In the genomic region with DNA sequence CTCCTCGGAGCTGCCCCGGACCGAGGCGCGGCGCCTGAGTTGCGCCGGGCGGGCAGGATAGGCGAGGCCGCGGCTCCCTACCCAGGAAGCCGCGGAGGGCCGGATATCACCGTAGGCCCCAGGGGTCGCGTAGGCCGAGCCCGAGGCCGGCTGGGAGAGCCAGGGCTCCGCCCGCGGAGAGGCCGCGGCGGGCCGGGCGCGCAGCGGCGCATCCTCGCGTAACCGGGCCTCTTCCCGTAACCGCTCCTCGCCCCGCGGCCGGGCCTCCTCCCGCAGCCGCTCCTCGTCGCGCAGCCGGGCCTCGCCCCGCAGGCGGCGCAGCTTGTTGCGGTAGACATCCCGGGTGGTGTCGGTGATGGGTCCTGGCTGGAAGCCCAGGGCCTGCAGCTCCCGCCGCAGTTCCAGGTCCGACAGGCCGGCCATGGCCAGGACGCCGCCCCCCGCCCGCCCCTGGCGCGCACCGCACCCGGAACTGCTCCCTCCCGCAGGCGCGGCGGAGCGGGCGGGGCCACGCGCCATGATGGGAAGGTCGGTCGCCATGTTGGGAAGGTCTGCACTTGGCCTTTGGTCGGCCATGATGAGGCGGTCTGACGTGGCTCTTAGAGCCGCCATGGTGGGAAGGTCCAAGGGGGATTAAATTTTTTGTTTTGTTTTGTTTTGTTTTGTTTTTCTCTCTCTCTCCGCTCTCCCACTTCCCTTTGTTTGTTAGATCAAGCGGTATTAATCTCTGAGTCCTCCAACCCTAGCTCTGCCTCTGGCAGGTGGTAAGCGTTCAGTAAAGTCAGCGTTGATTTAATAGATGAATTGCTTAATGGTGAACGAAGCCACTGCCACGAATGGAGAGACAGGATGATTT, we compare ENCODE assay signal across 8 cellular contexts. TPM values are rescaled to one million over a fixed set of nuclear protein-coding genes. Genes with fewer than 3 reads are reported as not detected.
A peak's percentile ranks its signal among the peaks of the same experiment; 100 is the strongest.
DNase-seq lines count a peak whose midpoint lies in the region; ATAC-seq and TF ChIP-seq lines count a peak whose summit lies in the region.

A gene (minus strand): TSS at position 437 of the 856 bp plus-strand sequence. CDS start 14 bp downstream, at position 423.

- H3K36me3 ChIP-seq in cardiac muscle cell = peaks cover 6% of the 10 kb centered on the region
- H3K36me3 ChIP-seq in trophoblast cell (ENCODE audit: control insufficient read depth in 1 of 2, insufficient read depth in 2 of 2, low read length in 2 of 2) = peaks cover 9 to 12% of the 10 kb centered on the region in 2 experiments
- peaks cover 0 to 21% (median 2%) of the 10 kb centered on the region in 3 donors for H3K36me3 ChIP-seq in tibial nerve

- H3K9ac ChIP-seq in trophoblast cell (ENCODE audit: low read length) = peak within 1 kb of the TSS; percentile 87

- peak within 1 kb of the TSS; percentile 57 for H3K18ac ChIP-seq in trophoblast cell (ENCODE audit: low read length)

- H3K4me3 Mint-ChIP-seq in activated naive CD8-positive, alpha-beta T cell treated with anti-CD3 and anti-CD28 coated beads, Interleukin-2, amount 50 U/mL, for 24 hours = peak within 1 kb of the TSS; percentile 93

- H4K91ac ChIP-seq in trophoblast cell (ENCODE audit: low read depth, low read length) = peak within 1 kb of the TSS; percentile 84

- H3K79me1 ChIP-seq in trophoblast cell (ENCODE audit: low read length) = peaks cover 14% of the 10 kb centered on the region

- H2BK120ac ChIP-seq in trophoblast cell (ENCODE audit: insufficient read depth, low read length, poor library complexity) = peak within 1 kb of the TSS; percentile 80

- H3K4me2 ChIP-seq in trophoblast cell (ENCODE audit: low read length) = peak within 1 kb of the TSS; percentile 80

- no peaks in the 10 kb centered on the region for H3K9me3 Mint-ChIP-seq in activated naive CD8-positive, alpha-beta T cell treated with anti-CD3 and anti-CD28 coated beads, Interleukin-2, amount 50 U/mL, for 24 hours

- DNase-seq in GM12865 (ENCODE audit: low read depth) (peak; percentile 95), NCI-H1417 (lab: John Stamatoyannopoulos, UW) (peak; percentile 93 to 95 (median 94)), SW480 (ENCODE audit: low spot score) (peak; percentile 77), cardiac muscle cell (ENCODE audit: low read depth in 1 of 2, low spot score in 1 of 2) (peak; percentile 93 to 97), trophoblast cell (peak; percentile 82 to 96), tibial nerve (ENCODE audit: low spot score in 2 of 2) (peak; percentile 82 to 90)
- peak; percentile 95 for DNase-seq in activated naive CD8-positive, alpha-beta T cell treated with anti-CD3 and anti-CD28 coated beads, Interleukin-2, amount 50 U/mL, for 24 hours

- peaks cover 22% of the 10 kb centered on the region for H3K36me3 Mint-ChIP-seq in activated naive CD8-positive, alpha-beta T cell treated with anti-CD3 and anti-CD28 coated beads, Interleukin-2, amount 50 U/mL, for 24 hours (ENCODE audit: low read depth)

- ATAC-seq in HG02759 (IDR thresholded peaks at IDR 0.05; ENCODE audit: unreplicated experiment) = peak; percentile 82
- peak; percentile 85 for ATAC-seq in activated naive CD8-positive, alpha-beta T cell treated with anti-CD3 and anti-CD28 coated beads, Interleukin-2, amount 50 U/mL, for 24 hours

- H3K4me3 ChIP-seq in GM12865 (ENCODE audit: low read depth, low read length) (peak within 1 kb of the TSS; percentile 51), cardiac muscle cell (peak within 1 kb of the TSS; percentile 69), trophoblast cell (ENCODE audit: low read depth, low read length) (peak within 1 kb of the TSS; percentile 90), tibial nerve (peak within 1 kb of the TSS; percentile 43 to 89 (median 68))

- peak within 1 kb of the TSS; percentile 59 for H3K4ac ChIP-seq in trophoblast cell (ENCODE audit: low read depth, low read length)

- no peaks in the 10 kb centered on the region for H3K27me3 Mint-ChIP-seq in activated naive CD8-positive, alpha-beta T cell treated with anti-CD3 and anti-CD28 coated beads, Interleukin-2, amount 50 U/mL, for 24 hours

- no peak within 1 kb of the TSS for H3K23ac ChIP-seq in trophoblast cell (ENCODE audit: low read length)

- peaks cover 45% of the 10 kb centered on the region for H3K4me1 Mint-ChIP-seq in activated naive CD8-positive, alpha-beta T cell treated with anti-CD3 and anti-CD28 coated beads, Interleukin-2, amount 50 U/mL, for 24 hours

- H2BK5ac ChIP-seq in trophoblast cell (ENCODE audit: low read depth, low read length, poor library complexity) = peak within 1 kb of the TSS; percentile 50

- H3K27me3 ChIP-seq in cardiac muscle cell (no peaks in the 10 kb centered on the region), trophoblast cell (ENCODE audit: insufficient read depth, low read length) (no peaks in the 10 kb centered on the region), tibial nerve (peaks cover 0 to 9% of the 10 kb centered on the region in 2 donors)

- peak within 1 kb of the TSS; percentile 87 for H4K8ac ChIP-seq in trophoblast cell (ENCODE audit: low read depth, low read length)

- TF ChIP-seq EP300 in tibial nerve (IDR thresholded peaks at IDR 0.05) = peak; percentile 17 to 100

- H3K9me3 ChIP-seq in cardiac muscle cell (ENCODE audit: low read depth) = no peaks in the 10 kb centered on the region
- no peaks in the 10 kb centered on the region for H3K9me3 ChIP-seq in trophoblast cell (ENCODE audit: insufficient read depth, low read depth, low read length)
- H3K9me3 ChIP-seq in tibial nerve = no peaks in the 10 kb centered on the region

- H2AFZ ChIP-seq in trophoblast cell (ENCODE audit: insufficient read depth, low read length, poor library complexity) = peak within 1 kb of the TSS; percentile 68

- peak within 1 kb of the TSS; percentile 68 for H4K12ac ChIP-seq in trophoblast cell (ENCODE audit: low read depth, low read length)

- H3K4me1 ChIP-seq in cardiac muscle cell (ENCODE audit: low read depth) (peaks cover 14% of the 10 kb centered on the region), trophoblast cell (ENCODE audit: control insufficient read depth in 1 of 2, insufficient read depth in 2 of 2, low read length in 2 of 2) (peaks cover 6 to 13% of the 10 kb centered on the region in 2 experiments), tibial nerve (peaks cover 0 to 39% (median 24%) of the 10 kb centered on the region in 4 donors)

- H3K27ac ChIP-seq in cardiac muscle cell (peak within 1 kb of the TSS; percentile 96), trophoblast cell (ENCODE audit: low read depth, low read length) (peak within 1 kb of the TSS; percentile 74), tibial nerve (peak within 1 kb of the TSS; percentile 81 to 98 (median 96))

- peak within 1 kb of the TSS; percentile 75 for H3K14ac ChIP-seq in trophoblast cell (ENCODE audit: low read length)

- peaks cover 9% of the 10 kb centered on the region for H3K79me2 ChIP-seq in trophoblast cell (ENCODE audit: control insufficient read depth, insufficient read depth, low read length, poor library complexity)

- WGBS in trophoblast cell (ENCODE audit: extremely low coverage, insufficient coverage, insufficient read length) = no CpG with 5 or more reads among the region's 86 CpGs
- 11 to 13% methylated on average over 28 to 32 of the region's 86 CpGs for WGBS in tibial nerve, 2 donors

- TF ChIP-seq CTCF in GM12865 (IDR thresholded peaks at IDR 0.05; ENCODE audit: insufficient read depth, low read depth, low read length, missing control alignments) = no peak
- TF ChIP-seq CTCF in cardiac muscle cell (IDR thresholded peaks at IDR 0.05; ENCODE audit: low read depth, low read length) = no peak
- TF ChIP-seq CTCF in tibial nerve (IDR thresholded peaks at IDR 0.05) = peak in 2 of 5 experiments; percentile 41 to 42

- peak; percentile 92 to 96 for TF ChIP-seq POLR2A in tibial nerve (IDR thresholded peaks at IDR 0.05)

- H3K27ac Mint-ChIP-seq in activated naive CD8-positive, alpha-beta T cell treated with anti-CD3 and anti-CD28 coated beads, Interleukin-2, amount 50 U/mL, for 24 hours = peak within 1 kb of the TSS; percentile 96

- peak within 1 kb of the TSS; percentile 85 for H2AK5ac ChIP-seq in trophoblast cell (ENCODE audit: low read length)

- no peak within 1 kb of the TSS for H2BK12ac ChIP-seq in trophoblast cell (ENCODE audit: low read length)

RNA-seq across cellular contexts. Expression of the gene that starts here (rescaled TPM):
- total RNA-seq in cardiac muscle cell = 67.3 and 78.2 TPM in 2 replicates
- 65.4 and 79.0 TPM in 2 replicates for polyA plus RNA-seq in cardiac muscle cell
- 28.0 TPM in 2 replicates for polyA plus RNA-seq in trophoblast cell (2013)
- 10 to 100 TPM; 55.7 to 97.8 (median 70.1) TPM for total RNA-seq in tibial nerve

Comparison
In these comparisons a context has a peak if more than half of its experiments do, and no peak if none do; other contexts are left out.
1. Peak in every context shown above with its lines: DNase-seq, ATAC-seq, H3K4me3 ChIP-seq and H3K27ac ChIP-seq.